In the genomic region with DNA sequence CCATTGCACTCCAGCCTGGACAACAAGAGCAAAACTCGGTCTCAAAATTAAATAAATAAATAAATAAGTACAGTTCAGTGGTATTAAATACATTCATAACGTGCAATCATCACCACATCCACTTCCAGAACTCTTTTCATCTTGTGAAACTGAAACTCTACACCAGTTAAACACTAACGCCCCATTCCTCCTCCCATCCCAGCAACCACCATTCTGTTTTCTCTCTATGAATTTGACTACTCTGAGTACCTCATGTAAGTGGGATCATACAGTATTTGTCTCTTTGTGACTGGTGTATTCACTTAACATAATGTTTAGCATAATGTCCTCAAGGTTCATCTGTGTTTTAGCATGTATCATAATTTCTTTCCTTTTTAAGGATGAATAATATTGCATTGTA, we compare ENCODE assay signal across 20 cellular contexts. TPM values are rescaled to one million over a fixed set of nuclear protein-coding genes. Genes with fewer than 3 reads are reported as not detected.
"Had no signal": no experiment of that assay in that cellular context is flagged by ENCODE, and none has a peak within 500 bp of the region (broad histone marks: within the 10 kb centered on the region; RNA-seq: fewer than 3 reads in every experiment).

No MANE protein-coding gene starts in this region.

- DNase-seq: activated effector memory CD4-positive, alpha-beta T cell treated with Interleukin-2 at 50 U/mL for 16 hours; amniotic stem cell; colonic mucosa; dorsolateral prefrontal cortex; effector memory CD8-positive, alpha-beta T cell; head of caudate nucleus; midbrain; SIG-M5; SK-N-SH; stimulated activated CD4-positive, alpha-beta T cell treated with anti-CD3 and anti-CD28 coated beads, Interleukin-2, amount 100 ng/mL, for 48 hours; stimulated activated CD8-positive, alpha-beta memory T cell treated with anti-CD3 and anti-CD28 coated beads, Interleukin-4, amount 100 ng/mL, for 48 hours; stimulated activated naive CD4-positive, alpha-beta T cell; upper lobe of right lung had no signal

- H3K36me3 Mint-ChIP-seq: activated naive CD4-positive, alpha-beta T cell treated with anti-CD3 and anti-CD28 coated beads, Interleukin-2, amount 50 U/mL, for 24 hours; natural killer cell treated with Interleukin-12 subunit alpha and Interleukin-12 subunit beta and Interleukin-15 and Interleukin-18, amount 100 ng/mL, for 72 hours; WTC11 had no signal

- H3K4me3 Mint-ChIP-seq: activated naive CD4-positive, alpha-beta T cell treated with anti-CD3 and anti-CD28 coated beads, Interleukin-2, amount 50 U/mL, for 24 hours; central memory CD8-positive, alpha-beta T cell; effector memory CD8-positive, alpha-beta T cell; natural killer cell treated with Interleukin-12 subunit alpha and Interleukin-12 subunit beta and Interleukin-15 and Interleukin-18, amount 100 ng/mL, for 72 hours; WTC11 had no signal

- ATAC-seq: effector memory CD8-positive, alpha-beta T cell; esophagus mucosa; upper lobe of right lung; WTC11 had no signal

- H3K27me3 Mint-ChIP-seq: activated naive CD4-positive, alpha-beta T cell treated with anti-CD3 and anti-CD28 coated beads, Interleukin-2, amount 50 U/mL, for 24 hours; central memory CD8-positive, alpha-beta T cell; effector memory CD8-positive, alpha-beta T cell had no signal

- H3K9me3 Mint-ChIP-seq: activated naive CD4-positive, alpha-beta T cell treated with anti-CD3 and anti-CD28 coated beads, Interleukin-2, amount 50 U/mL, for 24 hours; central memory CD8-positive, alpha-beta T cell; effector memory CD8-positive, alpha-beta T cell; natural killer cell treated with Interleukin-12 subunit alpha and Interleukin-12 subunit beta and Interleukin-15 and Interleukin-18, amount 100 ng/mL, for 72 hours had no signal

- H3K27ac Mint-ChIP-seq: activated naive CD4-positive, alpha-beta T cell treated with anti-CD3 and anti-CD28 coated beads, Interleukin-2, amount 50 U/mL, for 24 hours; effector memory CD8-positive, alpha-beta T cell; natural killer cell treated with Interleukin-12 subunit alpha and Interleukin-12 subunit beta and Interleukin-15 and Interleukin-18, amount 100 ng/mL, for 72 hours; WTC11 had no signal

RNA-seq across cellular contexts. Expression of gene SCML4, which starts 29.1 kb away (rescaled TPM):
- total RNA-seq: endothelial cell of umbilical vein, osteocyte, WTC11 had no signal
